In genomic region chr1:53899206-53899628, GRCh38 we compare ENCODE assay signal across 1 cellular context.
A peak's percentile ranks its signal among the peaks of the same experiment; 100 is the strongest.
TF ChIP-seq lines count a peak whose summit lies in the region.

No MANE protein-coding gene starts in this region.

TF ChIP-seq in HepG2, 621 proteins besides CTCF, POLR2A, EP300 and RAD21 (continued from another document and continues in another):
- TF ChIP-seq MBNL3 (CRISPR knock-in tag; conservative IDR thresholded peaks at IDR 0.05): no peak
- no peak for TF ChIP-seq ZNF274 (CRISPR knock-in tag; IDR thresholded peaks at IDR 0.05)
- no peak for TF ChIP-seq ZNF24 (IDR thresholded peaks at IDR 0.05)
- TF ChIP-seq ZNF230 (CRISPR knock-in tag; IDR thresholded peaks at IDR 0.05): no peak
- TF ChIP-seq ZNF276 (CRISPR knock-in tag; IDR thresholded peaks at IDR 0.05; ENCODE audit: low read depth): no peak
- TF ChIP-seq RAD51 (IDR thresholded peaks at IDR 0.05; ENCODE audit: borderline replicate concordance): no peak
- TF ChIP-seq FOXP1 (IDR thresholded peaks at IDR 0.05): no peak
- TF ChIP-seq FOXP1 (CRISPR knock-in tag; IDR thresholded peaks at IDR 0.05): no peak
- no peak for TF ChIP-seq POLR2G (IDR thresholded peaks at IDR 0.05; ENCODE audit: low read depth, low read length)
- TF ChIP-seq ZNF7 (CRISPR knock-in tag; IDR thresholded peaks at IDR 0.05): no peak
- no peak for TF ChIP-seq ZNF142 (CRISPR knock-in tag; IDR thresholded peaks at IDR 0.05)
- TF ChIP-seq ZFAT (CRISPR knock-in tag; conservative IDR thresholded peaks at IDR 0.05): no peak
- TF ChIP-seq ZNF576 (CRISPR knock-in tag; IDR thresholded peaks at IDR 0.05): no peak
- TF ChIP-seq THAP9 (CRISPR knock-in tag; IDR thresholded peaks at IDR 0.05; ENCODE audit: borderline replicate concordance): no peak
- no peak for TF ChIP-seq SMARCC2 (IDR thresholded peaks at IDR 0.05)
- TF ChIP-seq HNF1A (IDR thresholded peaks at IDR 0.05; ENCODE audit: low read depth): peak; percentile 22; the same call in 1 of the 2 replicates
- TF ChIP-seq HNF1A (CRISPR knock-in tag; IDR thresholded peaks at IDR 0.05; ENCODE audit: borderline replicate concordance): peak; percentile 37; the same call in 1 of the 2 replicates
- 0 out of 2 replicates have a peak, but pooled peaks have one; percentile 41 for TF ChIP-seq REPIN1 (CRISPR knock-in tag; IDR thresholded peaks at IDR 0.05; ENCODE audit: borderline replicate concordance, low read depth)
- no peak for TF ChIP-seq RNF2 (conservative IDR thresholded peaks at IDR 0.05; ENCODE audit: low read depth)
- no peak for TF ChIP-seq PLSCR1 (CRISPR knock-in tag; IDR thresholded peaks at IDR 0.05; ENCODE audit: borderline replicate concordance)
- TF ChIP-seq ZNF136 (CRISPR knock-in tag; IDR thresholded peaks at IDR 0.05; ENCODE audit: low read depth): no peak
- TF ChIP-seq ATRX (CRISPR knock-in tag; IDR thresholded peaks at IDR 0.05; ENCODE audit: borderline replicate concordance): no peak
- no peak for TF ChIP-seq MTF1 (CRISPR knock-in tag; IDR thresholded peaks at IDR 0.05)
- TF ChIP-seq SNAI1 (CRISPR knock-in tag; IDR thresholded peaks at IDR 0.05; ENCODE audit: borderline replicate concordance): no peak
- TF ChIP-seq MXD3 (CRISPR knock-in tag; IDR thresholded peaks at IDR 0.05): no peak
- no peak for TF ChIP-seq ZBTB33 (CRISPR knock-in tag; IDR thresholded peaks at IDR 0.05)
- no peak; the same call in 1 of the 2 replicates for TF ChIP-seq ARID3A (IDR thresholded peaks at IDR 0.05; ENCODE audit: low read depth, low read length)
- no peak for TF ChIP-seq SMARCE1 (IDR thresholded peaks at IDR 0.05; ENCODE audit: borderline replicate concordance)
- TF ChIP-seq ARHGAP35 (CRISPR knock-in tag; IDR thresholded peaks at IDR 0.05; ENCODE audit: borderline replicate concordance): no peak
- 0 out of 2 replicates have a peak, but pooled peaks have one; percentile 21 for TF ChIP-seq ERF (CRISPR knock-in tag; IDR thresholded peaks at IDR 0.05)
- no peak for TF ChIP-seq TFAP4 (IDR thresholded peaks at IDR 0.05; ENCODE audit: borderline replicate concordance, low read depth)
- no peak for TF ChIP-seq IRF1 (CRISPR knock-in tag; IDR thresholded peaks at IDR 0.05; ENCODE audit: low read depth)
- TF ChIP-seq EZH2 (conservative IDR thresholded peaks at IDR 0.05; ENCODE audit: low read depth, low read length): no peak
- TF ChIP-seq TBL1XR1 (IDR thresholded peaks at IDR 0.05; ENCODE audit: borderline replicate concordance, low read length, partially characterized antibody): no peak
- TF ChIP-seq ZNF496 (CRISPR knock-in tag; IDR thresholded peaks at IDR 0.05; ENCODE audit: insufficient replicate concordance): no peak
- TF ChIP-seq SNAPC2 (CRISPR knock-in tag; IDR thresholded peaks at IDR 0.05): no peak
- no peak for TF ChIP-seq IKZF1 (IDR thresholded peaks at IDR 0.05)
- TF ChIP-seq NR2F2 (IDR thresholded peaks at IDR 0.05; ENCODE audit: borderline replicate concordance, low read depth): no peak
- TF ChIP-seq CENPT (CRISPR knock-in tag; IDR thresholded peaks at IDR 0.05; ENCODE audit: low read depth): no peak
